ENCODE assay signal across 15 cellular contexts in the genomic region with DNA sequence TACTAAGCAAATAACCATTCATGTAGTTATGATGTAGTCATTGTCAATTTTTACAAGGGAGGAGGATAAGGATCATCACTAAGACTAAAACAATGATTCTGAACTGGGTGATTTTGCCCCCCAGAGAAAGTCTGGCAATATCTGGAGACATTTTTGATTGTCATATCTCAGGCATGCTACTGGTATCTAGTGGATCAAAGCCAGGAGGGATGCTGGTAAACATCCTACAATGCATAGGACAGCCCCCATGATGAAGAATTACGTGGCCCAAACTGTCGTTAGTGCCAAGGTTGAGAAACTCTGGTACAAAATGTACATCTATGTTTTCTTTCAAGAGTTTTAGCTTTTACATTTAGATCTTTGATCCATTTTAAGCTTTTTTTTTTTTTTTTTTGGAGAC.
"Had no signal": no experiment of that assay in that cellular context is flagged by ENCODE, and none has a peak within 500 bp of the region (broad histone marks: within the 10 kb centered on the region; RNA-seq: fewer than 3 reads in every experiment).

No MANE protein-coding gene starts in this region.

- H3K27ac ChIP-seq: body of pancreas, foreskin keratinocyte, ovary, skin epidermis, thyroid gland, vagina had no signal

- H3K36me3 ChIP-seq: heart left ventricle, ovary, thyroid gland, vagina had no signal

- ATAC-seq: activated CD8-positive, alpha-beta memory T cell treated with anti-CD3 and anti-CD28 coated beads, Interleukin-2, amount 10 ng/mL, durations not matched to agents 7 days and 5 days; body of pancreas; foreskin keratinocyte; heart left ventricle; left lobe of liver had no signal

- DNase-seq: activated CD4-positive, alpha-beta T cell treated with anti-CD3 and anti-CD28 coated beads for 1 hour; activated CD4-positive, alpha-beta T cell treated with anti-CD3 and anti-CD28 coated beads, Interleukin-2, amount 50 U/mL, for 48 hours; activated CD8-positive, alpha-beta memory T cell treated with anti-CD3 and anti-CD28 coated beads, Interleukin-2, amount 10 ng/mL, durations not matched to agents 7 days and 5 days; activated effector memory CD4-positive, alpha-beta T cell treated with Interleukin-2 at 50 U/mL for 16 hours; activated T-cell treated with anti-CD3 and anti-CD28 coated beads, Interleukin-2, amount 50 U/mL, for 24 hours; amniotic stem cell; body of pancreas; foreskin keratinocyte; heart left ventricle; islet precursor cell; ovary; thyroid gland had no signal

- H3K27me3 ChIP-seq: body of pancreas, foreskin keratinocyte, heart left ventricle, ovary, thyroid gland, vagina had no signal

- H3K4me3 ChIP-seq: body of pancreas, heart left ventricle, ovary, skin epidermis, thyroid gland, vagina had no signal

- H3K4me1 ChIP-seq: foreskin keratinocyte had no signal
